ENCODE assay signal across 9 cellular contexts in genomic region chr7:137985253-137985896, GRCh38. TPM values are rescaled to one million over a fixed set of nuclear protein-coding genes. Genes with fewer than 3 reads are reported as not detected.
DNase-seq lines count a peak whose midpoint lies in the region; ATAC-seq and TF ChIP-seq lines count a peak whose summit lies in the region.
"Had no signal": no experiment of that assay in that cellular context is flagged by ENCODE, and none has a peak within 500 bp of the region (broad histone marks: within the 10 kb centered on the region; RNA-seq: fewer than 3 reads in every experiment).

No MANE protein-coding gene starts in this region.

- DNase-seq in ELF-1 (ENCODE audit: low read depth, low spot score), result peak; percentile 64
- no peak for DNase-seq in stimulated activated CD4-positive, alpha-beta T cell treated with anti-CD3 and anti-CD28 coated beads, Interleukin-15, amount 100 ng/mL, for 24 hours
- no peak for DNase-seq in NOMO-1 treated with dmso at 0.1 percent for 144 hours (lab: John Stamatoyannopoulos, UW; ENCODE audit: unreplicated experiment)
- no peak for DNase-seq in GDM1 (lab: John Stamatoyannopoulos, UW)
- DNase-seq in Right ventricle myocardium inferior (ENCODE audit: missing footprints), result no peak

- ATAC-seq in GM19455 (IDR thresholded peaks at IDR 0.05; ENCODE audit: unreplicated experiment) (peak; percentile 36), HG03103 (IDR thresholded peaks at IDR 0.05; ENCODE audit: low read depth, unreplicated experiment) (peak; percentile 37), gastroesophageal sphincter (no peak), Right ventricle myocardium inferior (no peak)

- H3K27me3 ChIP-seq in gastroesophageal sphincter, result no peaks in the 10 kb centered on the region

- no peaks in the 10 kb centered on the region for H3K9me3 ChIP-seq in gastroesophageal sphincter

- no peak for TF ChIP-seq CTCF in gastroesophageal sphincter (IDR thresholded peaks at IDR 0.05)

- no peak for TF ChIP-seq POLR2A in gastroesophageal sphincter (IDR thresholded peaks at IDR 0.05)

- H3K36me3 ChIP-seq in gastroesophageal sphincter, result no peaks in the 10 kb centered on the region

- 81 to 83% methylated on average over 1 to 4 of the region's 8 CpGs for WGBS in gastroesophageal sphincter (ENCODE audit: low coverage in 1 of 2), 2 donors

- H3K4me1 ChIP-seq in gastroesophageal sphincter, result peaks cover 29 to 99% (median 73%) of the 10 kb centered on the region in 3 donors

- intact Hi-C loops in Right ventricle myocardium inferior (cut with DNase I), result no loop called here

- peak overlapping the region in 3 of 4 donors; percentile 30 to 74 (median 43) for H3K27ac ChIP-seq in gastroesophageal sphincter

- no peak overlapping the region for H3K4me3 ChIP-seq in gastroesophageal sphincter
- H3K4me3 ChIP-seq: lung had no signal

- no peak for TF ChIP-seq EP300 in gastroesophageal sphincter (IDR thresholded peaks at IDR 0.05)

RNA-seq across cellular contexts. Expression of gene CREB3L2, which starts 16.5 kb away (rescaled TPM):
- total RNA-seq in gastroesophageal sphincter (10 to 100 TPM; 33.1 to 59.1 (median 43.3) TPM), Right ventricle myocardium inferior (19.3 TPM)

Comparison
In these comparisons a context has a peak if more than half of its experiments do, and no peak if none do; other contexts are left out.
1. ATAC-seq: peak in GM19455 (single experiment) and HG03103 (single experiment); none in gastroesophageal sphincter (single experiment) and Right ventricle myocardium inferior (single experiment).